In genomic region chr3:64717872-64718613, GRCh38 we compare ENCODE assay signal across 1 cellular context.
TF ChIP-seq lines count a peak whose summit lies in the region.

No MANE protein-coding gene starts in this region.

TF ChIP-seq in IMR-90, 13 proteins besides CTCF, POLR2A, EP300 and RAD21 (continued from another document):
- TF ChIP-seq, protein P1, sequence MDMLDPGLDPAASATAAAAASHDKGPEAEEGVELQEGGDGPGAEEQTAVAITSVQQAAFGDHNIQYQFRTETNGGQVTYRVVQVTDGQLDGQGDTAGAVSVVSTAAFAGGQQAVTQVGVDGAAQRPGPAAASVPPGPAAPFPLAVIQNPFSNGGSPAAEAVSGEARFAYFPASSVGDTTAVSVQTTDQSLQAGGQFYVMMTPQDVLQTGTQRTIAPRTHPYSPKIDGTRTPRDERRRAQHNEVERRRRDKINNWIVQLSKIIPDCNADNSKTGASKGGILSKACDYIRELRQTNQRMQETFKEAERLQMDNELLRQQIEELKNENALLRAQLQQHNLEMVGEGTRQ (IDR thresholded peaks at IDR 0.05; ENCODE audit: low read depth, low read length): no peak
